Comparison of ENCODE assay signal across 9 cellular contexts in genomic region chr6:28334272-28335039, GRCh38. TPM values are rescaled to one million over a fixed set of nuclear protein-coding genes. Genes with fewer than 3 reads are reported as not detected.
DNase-seq lines count a peak whose midpoint lies in the region; ATAC-seq and TF ChIP-seq lines count a peak whose summit lies in the region.
"Had no signal": no experiment of that assay in that cellular context is flagged by ENCODE, and none has a peak within 500 bp of the region (broad histone marks: within the 10 kb centered on the region; RNA-seq: fewer than 3 reads in every experiment).

No MANE protein-coding gene starts in this region.

- H4K20me1 ChIP-seq in OCI-LY3 (ENCODE audit: insufficient read depth, low read length): no peaks in the 10 kb centered on the region

- no peaks in the 10 kb centered on the region for H3K36me3 Mint-ChIP-seq in CD4-positive, alpha-beta T cell (ENCODE audit: low read depth)
- H3K36me3 Mint-ChIP-seq: stimulated activated effector memory CD8-positive, alpha-beta T cell treated with anti-CD3 and anti-CD28 coated beads, Interleukin-12 subunit alpha, Interleukin-12 subunit beta, amount 100 ng/mL, for 72 hours had no signal

- H3K27me3 ChIP-seq in CD4-positive, alpha-beta T cell (ENCODE audit: control insufficient read depth, insufficient read depth, low read length): no peaks in the 10 kb centered on the region
- H3K27me3 ChIP-seq in OCI-LY3 (ENCODE audit: low read depth, low read length) (no peaks in the 10 kb centered on the region), right cardiac atrium (ENCODE audit: control insufficient read depth, insufficient read depth) (no peaks in the 10 kb centered on the region), prostate gland (replicated peaks; ENCODE audit: insufficient read depth) (no peaks in the 10 kb centered on the region)

- peak overlapping the region; percentile 68 for H3K4me2 ChIP-seq in OCI-LY3 (ENCODE audit: low read length)

- no peak overlapping the region for H3K9ac ChIP-seq in OCI-LY3 (ENCODE audit: low read length)

- no peak for ATAC-seq in CD4-positive, alpha-beta T cell (ENCODE audit: poor library complexity)
- ATAC-seq in right cardiac atrium: no peak
- no peak for ATAC-seq in HG02852 (IDR thresholded peaks at IDR 0.05; ENCODE audit: unreplicated experiment)
- ATAC-seq in HG03460 (IDR thresholded peaks at IDR 0.05; ENCODE audit: unreplicated experiment): no peak

- H3K27ac ChIP-seq in CD4-positive, alpha-beta T cell (ENCODE audit: low read depth, low read length): peak overlapping the region; percentile 81
- H3K27ac ChIP-seq in OCI-LY3 (ENCODE audit: low read length) (no peak overlapping the region), right cardiac atrium (ENCODE audit: low read length) (peak overlapping the region; percentile 92), prostate gland (peak overlapping the region; percentile 97 to 99)

- no peak overlapping the region for H2AFZ ChIP-seq in OCI-LY3 (ENCODE audit: low read depth, low read length)

- H3K4me3 ChIP-seq in OCI-LY3 (ENCODE audit: low read length) (peak overlapping the region; percentile 91; the same call in 1 of the 2 replicates), right cardiac atrium (ENCODE audit: low read length) (peak overlapping the region; percentile 46), prostate gland (no peak overlapping the region)

- H3K4me3 Mint-ChIP-seq in CD4-positive, alpha-beta T cell: no peak overlapping the region
- H3K4me3 Mint-ChIP-seq: stimulated activated effector memory CD8-positive, alpha-beta T cell treated with anti-CD3 and anti-CD28 coated beads, Interleukin-12 subunit alpha, Interleukin-12 subunit beta, amount 100 ng/mL, for 72 hours had no signal

- TF ChIP-seq CTCF in CD4-positive, alpha-beta T cell (IDR thresholded peaks at IDR 0.05): no peak
- no peak for TF ChIP-seq CTCF in OCI-LY3 (IDR thresholded peaks at IDR 0.05; ENCODE audit: low read depth, low read length)
- no peak for TF ChIP-seq CTCF in prostate gland (IDR thresholded peaks at IDR 0.05)

- no peaks in the 10 kb centered on the region for H3K79me2 ChIP-seq in OCI-LY3 (ENCODE audit: low read length)

- no peak for DNase-seq in CD4-positive, alpha-beta T cell
- DNase-seq in right cardiac atrium: no peak
- no peak for DNase-seq in prostate gland (ENCODE audit: low spot score)
- no peak for DNase-seq in activated gamma-delta T cell treated with Interleukin-2 at 50 U/mL for 16 hours
- no peak for DNase-seq in DMS79 (lab: John Stamatoyannopoulos, UW)

- CTCF ChIA-PET in CD4-positive, alpha-beta T cell (lab: Charles Lee): interaction anchor here (0.6 to 3.6 kb wide), 2 partner anchors 21 to 65 kb away, joined by 3 to 17 read pairs; no protein-coding TSS in a partner anchor

- WGBS in right cardiac atrium: 88% methylated on average over 7 of the region's 7 CpGs
- 64% methylated on average over 7 of the region's 7 CpGs for WGBS in prostate gland

- no peaks in the 10 kb centered on the region for H3K27me3 Mint-ChIP-seq in CD4-positive, alpha-beta T cell

- no peak overlapping the region for H3K27ac Mint-ChIP-seq in CD4-positive, alpha-beta T cell
- H3K27ac Mint-ChIP-seq: stimulated activated effector memory CD8-positive, alpha-beta T cell treated with anti-CD3 and anti-CD28 coated beads, Interleukin-12 subunit alpha, Interleukin-12 subunit beta, amount 100 ng/mL, for 72 hours had no signal

- no peaks in the 10 kb centered on the region for H3K9me3 Mint-ChIP-seq in CD4-positive, alpha-beta T cell
- H3K9me3 Mint-ChIP-seq: stimulated activated effector memory CD8-positive, alpha-beta T cell treated with anti-CD3 and anti-CD28 coated beads, Interleukin-12 subunit alpha, Interleukin-12 subunit beta, amount 100 ng/mL, for 72 hours had no signal

- no peaks in the 10 kb centered on the region for H3K9me3 ChIP-seq in CD4-positive, alpha-beta T cell (ENCODE audit: control insufficient read depth, low read length)
- H3K9me3 ChIP-seq in OCI-LY3 (ENCODE audit: insufficient read depth, low read length) (no peaks in the 10 kb centered on the region), right cardiac atrium (ENCODE audit: control insufficient read depth, low read length) (no peaks in the 10 kb centered on the region), prostate gland (no peaks in the 10 kb centered on the region)

- H3K4me1 ChIP-seq in OCI-LY3 (ENCODE audit: low read length) (peaks cover 6% of the 10 kb centered on the region), right cardiac atrium (ENCODE audit: control insufficient read depth, insufficient read depth, low read length) (peaks cover 2% of the 10 kb centered on the region), prostate gland (replicated peaks) (no peaks in the 10 kb centered on the region)

- POLR2A ChIA-PET in CD4-positive, alpha-beta T cell (lab: Charles Lee): interaction anchor here (0.7 to 2.2 kb wide), 7 partner anchors 15 to 498 kb away, joined by 3 to 18 read pairs (median 7); partner anchors contain the start of genes ZKSCAN3, ZKSCAN8 and ZSCAN26

- H3K36me3 ChIP-seq in OCI-LY3 (replicated peaks; ENCODE audit: low read depth, low read length) (no peaks in the 10 kb centered on the region), prostate gland (no peaks in the 10 kb centered on the region)

- TF ChIP-seq POLR2A in prostate gland (IDR thresholded peaks at IDR 0.05): no peak

- intact Hi-C loops in CD4-positive, alpha-beta T cell (cut with DNase I, micrococcal nuclease): loop anchor here in 1 of 2 experiments (10.0 kb wide), 1 partner anchor 110 kb away; the partner anchor contains the start of gene ZSCAN23
- intact Hi-C loops in right cardiac atrium (cut with DNase I): no loop called here
- intact Hi-C loops in prostate gland (cut with DNase I): loop anchor here (5.0 kb wide), 2 partner anchors 67 to 197 kb away; partner anchors contain the start of gene ZSCAN26

- peaks cover 5% of the 10 kb centered on the region for H3K4me1 Mint-ChIP-seq in CD4-positive, alpha-beta T cell (ENCODE audit: low read depth)

RNA-seq across cellular contexts. Expression of gene ZSCAN31, which starts 1.5 kb away (rescaled TPM):
- total RNA-seq in CD4-positive, alpha-beta T cell: 1 to 10 TPM in 1 of 2 experiments, under 1 TPM in 1; 0.88 to 1.1 TPM
- total RNA-seq in right cardiac atrium: 10 to 100 TPM in 2 of 4 donors, 1 to 10 TPM in 2; 8.3 to 18.4 (median 10.2) TPM
- 3.9 TPM for polyA plus RNA-seq in right cardiac atrium
- 10 to 100 TPM; 13.7 to 21.7 TPM for total RNA-seq in prostate gland

RNA-seq across cellular contexts. Expression of gene ZKSCAN3, which starts 15.3 kb away (rescaled TPM):
- total RNA-seq in CD4-positive, alpha-beta T cell: under 1 TPM; 0.88 to 0.89 TPM
- 1 to 10 TPM; 4.1 to 7.2 (median 6.0) TPM for total RNA-seq in right cardiac atrium
- 1.7 TPM for polyA plus RNA-seq in right cardiac atrium
- total RNA-seq in prostate gland: 1 to 10 TPM; 5.9 to 6.5 TPM

RNA-seq across cellular contexts. Expression of gene PGBD1, which starts 53.1 kb away (rescaled TPM):
- total RNA-seq in CD4-positive, alpha-beta T cell: 1 to 10 TPM; 1.3 to 1.4 TPM
- 1 to 10 TPM; 3.0 to 3.6 (median 3.2) TPM for total RNA-seq in right cardiac atrium
- polyA plus RNA-seq in right cardiac atrium: 2.3 TPM
- 1 to 10 TPM; 4.2 to 4.6 TPM for total RNA-seq in prostate gland

Comparison
In these comparisons a context has a peak if more than half of its experiments do, and no peak if none do; other contexts are left out.
1. H3K4me3 ChIP-seq: peak in OCI-LY3 (single experiment) and right cardiac atrium (single experiment); none in prostate gland (0 of 2).
2. RNA of gene ZSCAN31, which starts 1.5 kb away (total RNA-seq): 13.7 to 21.7 TPM in prostate gland and 8.3 to 18.4 TPM in right cardiac atrium; 0.88 to 1.1 TPM in CD4-positive, alpha-beta T cell; every median in the first group is over 4 times any median in the second.